ENCODE assay signal across 8 cellular contexts in genomic region chr19:43574424-43575155, GRCh38. TPM values are rescaled to one million over a fixed set of nuclear protein-coding genes. Genes with fewer than 3 reads are reported as not detected.
DNase-seq lines count a peak whose midpoint lies in the region; ATAC-seq, FAIRE-seq and TF ChIP-seq lines count a peak whose summit lies in the region.

No MANE protein-coding gene starts in this region.

- no TSS peak for BruUV-seq in Panc1 (replicated peaks; lab: Mats Ljungman, UMichigan)

- CTCF ChIA-PET in Panc1 (lab: Charles Lee): no interaction called here

- TF ChIP-seq POLR2A in GM12891 (IDR thresholded peaks at IDR 0.05; ENCODE audit: low read depth, low read length): no peak

- no peaks in the 10 kb centered on the region for H3K27me3 ChIP-seq in Panc1 (ENCODE audit: control insufficient read depth, insufficient read depth, low read length)
- H3K27me3 ChIP-seq in endodermal cell (ENCODE audit: control insufficient read depth, insufficient read depth, low read length, poor library complexity, severe bottlenecking): no peaks in the 10 kb centered on the region
- no peaks in the 10 kb centered on the region for H3K27me3 ChIP-seq in neutrophil

- H3K4me3 Mint-ChIP-seq in endodermal cell: peak overlapping the region; percentile 94

- peak; percentile 9 for FAIRE-seq in GM12891 (lab: Jason Lieb, UNC)

- peak overlapping the region; percentile 91 for H3K9ac ChIP-seq in endodermal cell (ENCODE audit: extremely low read depth, low read length, poor library complexity, severe bottlenecking)

- H3K27ac Mint-ChIP-seq in endodermal cell: peak overlapping the region; percentile 96

- in situ Hi-C loops in Panc1 (cut with HindIII; ENCODE audit: low pct_unique_long_range_greater_than_20kb, low sequenced_read_pairs): no loop called here

- intact Hi-C loops in Panc1 (cut with micrococcal nuclease; ENCODE audit: unreplicated experiment): no loop called here

- peaks cover 30% of the 10 kb centered on the region for H3K36me3 Mint-ChIP-seq in endodermal cell (ENCODE audit: low read depth)

- H3K4me3 ChIP-seq in Panc1 (ENCODE audit: low read depth in 2 of 2, low read length in 2 of 2) (peak overlapping the region; percentile 74 to 99), endodermal cell (ENCODE audit: low read length) (peak overlapping the region; percentile 99), neutrophil (ENCODE audit: low read depth in 1 of 2, low read length in 1 of 2) (peak overlapping the region; percentile 69 to 82)

- POLR2A ChIA-PET in Panc1 (lab: Charles Lee): interaction anchor here (0.6 kb wide), 1 partner anchor 88 kb away, joined by 3 read pairs; no protein-coding TSS in a partner anchor

- H3K4me1 ChIP-seq in Panc1 (ENCODE audit: control insufficient read depth, insufficient read depth, low read length) (peaks cover 3% of the 10 kb centered on the region; the same call in 1 of the 2 replicates), endodermal cell (ENCODE audit: control insufficient read depth, insufficient read depth, low read length) (peaks cover 4% of the 10 kb centered on the region), neutrophil (ENCODE audit: control insufficient read depth in 1 of 2, insufficient read depth in 1 of 2, low read depth in 1 of 2, low read length in 1 of 2) (peaks cover 13 to 19% of the 10 kb centered on the region in 2 experiments)

- no peaks in the 10 kb centered on the region for H3K9me3 ChIP-seq in Panc1 (ENCODE audit: control insufficient read depth, insufficient read depth, low read depth, low read length)
- H3K9me3 ChIP-seq in endodermal cell (ENCODE audit: control insufficient read depth, low read length): no peaks in the 10 kb centered on the region
- no peaks in the 10 kb centered on the region for H3K9me3 ChIP-seq in neutrophil

- no peaks in the 10 kb centered on the region for H3K9me3 Mint-ChIP-seq in endodermal cell

- no peak for ATAC-seq in Panc1
- ATAC-seq in GM18868 (IDR thresholded peaks at IDR 0.05; ENCODE audit: unreplicated experiment): no peak
- no peak for ATAC-seq in HG02759 (IDR thresholded peaks at IDR 0.05; ENCODE audit: unreplicated experiment)

- DNase-seq in GM12891 (ENCODE audit: insufficient read length, low spot score): no peak
- DNase-seq in Panc1 (ENCODE audit: low read depth, low spot score): no peak
- DNase-seq in endodermal cell: no peak
- no peak for DNase-seq in NCI-H1048 (lab: John Stamatoyannopoulos, UW)
- DNase-seq in activated CD8-positive, alpha-beta memory T cell treated with anti-CD3 and anti-CD28 coated beads for 24 hours: no peak

- peaks cover 23% of the 10 kb centered on the region for H3K4me1 Mint-ChIP-seq in endodermal cell

- H3K27ac ChIP-seq in Panc1 (ENCODE audit: low read length) (peak overlapping the region; percentile 96), endodermal cell (ENCODE audit: low read depth, low read length) (no peak overlapping the region), neutrophil (peak overlapping the region; percentile 86)

- peaks cover 5% of the 10 kb centered on the region for H3K27me3 Mint-ChIP-seq in endodermal cell (ENCODE audit: insufficient read depth)

- peaks cover 7% of the 10 kb centered on the region; the same call in 1 of the 2 replicates for H3K36me3 ChIP-seq in Panc1 (ENCODE audit: control insufficient read depth, insufficient read depth, low read length)
- H3K36me3 ChIP-seq in endodermal cell (ENCODE audit: control insufficient read depth, insufficient read depth, low read length): peaks cover 21% of the 10 kb centered on the region
- peaks cover 3% of the 10 kb centered on the region for H3K36me3 ChIP-seq in neutrophil

- whole genome bisulfite sequencing in endodermal cell (ENCODE audit: insufficient coverage in 1 of 2, insufficient read length in 1 of 2), 2 experiments: 64 to 65% methylated on average over 12 of the region's 12 CpGs

- TF ChIP-seq CTCF in Panc1 (IDR thresholded peaks at IDR 0.05): no peak
- TF ChIP-seq CTCF in endodermal cell (conservative IDR thresholded peaks at IDR 0.05): no peak
- no peak for TF ChIP-seq CTCF in neutrophil (IDR thresholded peaks at IDR 0.05)

TF ChIP-seq in GM12891, 5 proteins besides CTCF, POLR2A, EP300 and RAD21:
- TF ChIP-seq POU2F2 (IDR thresholded peaks at IDR 0.05; ENCODE audit: low read depth, low read length): no peak
- no peak for TF ChIP-seq SPI1 (IDR thresholded peaks at IDR 0.05; ENCODE audit: low read depth, low read length)
- no peak for TF ChIP-seq PAX5 (IDR thresholded peaks at IDR 0.05; ENCODE audit: insufficient read depth, low read length, severe bottlenecking)
- no peak for TF ChIP-seq POLR2AphosphoS5 (IDR thresholded peaks at IDR 0.05; ENCODE audit: low read depth, low read length)
- TF ChIP-seq TAF1 (IDR thresholded peaks at IDR 0.05; ENCODE audit: low read depth, low read length): no peak

RNA-seq across cellular contexts. Expression of gene XRCC1, which starts 0.7 kb away (rescaled TPM):
- 27.6 TPM for polyA plus RNA-seq in GM12891 (2012; ENCODE audit: low read depth, missing spikeins)
- total RNA-seq in Panc1 (2021; ENCODE audit: unreplicated experiment) (20.1 TPM), endodermal cell (10 to 100 TPM; 48.8 to 52.1 TPM)
- polyA plus RNA-seq in Panc1 (2012; ENCODE audit: insufficient read length): 27.4 TPM
- 73.8 TPM for polyA plus RNA-seq in endodermal cell (2013, experiment 1 of 2)
- polyA plus RNA-seq in endodermal cell (2013, experiment 2 of 2): 61.7 TPM

RNA-seq across cellular contexts. Expression of gene PINLYP, which starts 1.0 kb away (rescaled TPM):
- polyA plus RNA-seq in GM12891 (2012; ENCODE audit: low read depth, missing spikeins): 12.7 TPM
- 0.21 TPM for total RNA-seq in Panc1 (2021; ENCODE audit: unreplicated experiment)
- polyA plus RNA-seq in Panc1 (2012; ENCODE audit: insufficient read length): 0.64 TPM
- 10 to 100 TPM in 1 of 2 donors, 1 to 10 TPM in 1; 7.7 to 12.2 TPM for total RNA-seq in endodermal cell
- polyA plus RNA-seq in endodermal cell (2013, experiment 1 of 2): 5.5 TPM
- polyA plus RNA-seq in endodermal cell (2013, experiment 2 of 2): 2.1 TPM

RNA-seq across cellular contexts. Expression of gene IRGQ, which starts 21.3 kb away (rescaled TPM):
- polyA plus RNA-seq in GM12891 (2012; ENCODE audit: low read depth, missing spikeins): 2.5 TPM
- total RNA-seq in Panc1 (2021; ENCODE audit: unreplicated experiment) (20.4 TPM), endodermal cell (10 to 100 TPM; 39.7 to 46.0 TPM)
- 4.8 TPM for polyA plus RNA-seq in Panc1 (2012; ENCODE audit: insufficient read length)
- polyA plus RNA-seq in endodermal cell (2013, experiment 1 of 2): 10.9 TPM
- 11.6 TPM for polyA plus RNA-seq in endodermal cell (2013, experiment 2 of 2)

RNA-seq across cellular contexts. Expression of gene ZNF576, which starts 21.8 kb away (rescaled TPM):
- 6.5 TPM for polyA plus RNA-seq in GM12891 (2012; ENCODE audit: low read depth, missing spikeins)
- total RNA-seq in Panc1 (2021; ENCODE audit: unreplicated experiment) (14.1 TPM), endodermal cell (10 to 100 TPM; 11.9 to 12.1 TPM)
- polyA plus RNA-seq in Panc1 (2012; ENCODE audit: insufficient read length): 16.5 TPM
- 10.8 TPM for polyA plus RNA-seq in endodermal cell (2013, experiment 1 of 2)
- polyA plus RNA-seq in endodermal cell (2013, experiment 2 of 2): 7.1 TPM

RNA-seq across cellular contexts. Expression of gene SRRM5, which starts 37.3 kb away (rescaled TPM):
- polyA plus RNA-seq in GM12891 (2012; ENCODE audit: low read depth, missing spikeins): 0.14 TPM
- total RNA-seq in Panc1 (2021; ENCODE audit: unreplicated experiment) (0.10 TPM), endodermal cell (under 1 TPM; 0.35 to 0.37 TPM)
- polyA plus RNA-seq in Panc1 (2012; ENCODE audit: insufficient read length): 0.22 TPM
- polyA plus RNA-seq in endodermal cell (2013, experiment 1 of 2): 0.11 TPM
- not detected for polyA plus RNA-seq in endodermal cell (2013, experiment 2 of 2)
